In the genomic region with DNA sequence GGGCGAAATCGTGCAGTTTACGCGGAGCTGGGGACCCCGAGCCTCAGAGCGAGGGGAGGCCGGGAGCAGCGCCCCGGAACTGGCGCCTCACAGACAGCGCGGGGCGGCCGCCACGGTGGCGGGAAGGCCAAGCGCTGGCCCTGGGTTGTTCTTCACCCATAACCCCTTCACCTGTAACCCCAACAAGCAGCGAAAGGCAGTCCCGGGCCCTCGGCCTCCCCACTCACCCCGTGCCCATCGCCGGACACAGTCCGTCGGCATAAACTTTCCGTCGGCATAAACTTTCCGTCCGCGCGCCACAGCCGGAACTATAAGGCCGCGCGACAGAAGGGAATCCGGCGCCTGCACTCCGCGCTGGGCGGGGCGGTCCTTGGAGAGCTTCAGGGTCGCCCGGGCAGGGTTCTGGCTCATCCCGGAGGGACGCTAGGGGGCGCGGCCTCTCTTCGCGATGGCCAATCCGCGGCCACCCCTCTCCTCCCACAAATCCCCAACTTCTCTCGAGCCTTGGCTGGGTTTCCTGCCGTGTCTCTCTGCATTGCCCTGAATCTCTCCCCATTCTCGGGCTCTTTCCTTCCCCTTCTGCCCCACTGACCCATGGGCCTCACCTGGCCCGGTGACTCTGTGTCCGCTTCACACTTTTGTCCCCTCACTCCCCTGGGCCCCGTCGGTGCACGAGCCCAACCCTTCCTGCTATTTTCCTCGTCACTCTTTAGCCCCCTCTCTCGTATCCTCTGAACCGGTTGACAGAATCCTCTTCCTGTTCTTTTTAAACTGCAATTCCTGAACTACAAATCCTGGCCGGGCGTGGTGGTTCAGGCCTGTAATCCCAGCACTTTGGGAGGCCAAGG, we compare ENCODE assay signal across 1 cellular context.
TF ChIP-seq lines count a peak whose summit lies in the region.

A gene (minus strand): TSS at position 261 of the 848 bp plus-strand sequence. CDS start 3,751 bp downstream, outside the sequence.

TF ChIP-seq in HepG2, 621 proteins besides CTCF, POLR2A, EP300 and RAD21 (continued from another document and continues in another):
- TF ChIP-seq, protein P1, sequence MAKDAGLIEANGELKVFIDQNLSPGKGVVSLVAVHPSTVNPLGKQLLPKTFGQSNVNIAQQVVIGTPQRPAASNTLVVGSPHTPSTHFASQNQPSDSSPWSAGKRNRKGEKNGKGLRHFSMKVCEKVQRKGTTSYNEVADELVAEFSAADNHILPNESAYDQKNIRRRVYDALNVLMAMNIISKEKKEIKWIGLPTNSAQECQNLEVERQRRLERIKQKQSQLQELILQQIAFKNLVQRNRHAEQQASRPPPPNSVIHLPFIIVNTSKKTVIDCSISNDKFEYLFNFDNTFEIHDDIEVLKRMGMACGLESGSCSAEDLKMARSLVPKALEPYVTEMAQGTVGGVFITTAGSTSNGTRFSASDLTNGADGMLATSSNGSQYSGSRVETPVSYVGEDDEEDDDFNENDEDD (CRISPR knock-in tag; IDR thresholded peaks at IDR 0.05; ENCODE audit: borderline replicate concordance) = peak; percentile 89
- peak; percentile 96 for TF ChIP-seq SRY (CRISPR knock-in tag; IDR thresholded peaks at IDR 0.05)
- no peak for TF ChIP-seq ZFP41 (CRISPR knock-in tag; IDR thresholded peaks at IDR 0.05; ENCODE audit: borderline replicate concordance)
- TF ChIP-seq ZNF709 (CRISPR knock-in tag; IDR thresholded peaks at IDR 0.05) = peak; percentile 15; the same call in 1 of the 2 replicates
- peak; percentile 91 for TF ChIP-seq ZNF557 (CRISPR knock-in tag; IDR thresholded peaks at IDR 0.05)
- TF ChIP-seq ZNF121 (CRISPR knock-in tag; IDR thresholded peaks at IDR 0.05) = no peak; the same call in 1 of the 2 replicates
- 0 out of 2 replicates have a peak, but pooled peaks have one; percentile 37 for TF ChIP-seq KDM6A (CRISPR knock-in tag; IDR thresholded peaks at IDR 0.05; ENCODE audit: low read depth)
- TF ChIP-seq, protein P2, sequence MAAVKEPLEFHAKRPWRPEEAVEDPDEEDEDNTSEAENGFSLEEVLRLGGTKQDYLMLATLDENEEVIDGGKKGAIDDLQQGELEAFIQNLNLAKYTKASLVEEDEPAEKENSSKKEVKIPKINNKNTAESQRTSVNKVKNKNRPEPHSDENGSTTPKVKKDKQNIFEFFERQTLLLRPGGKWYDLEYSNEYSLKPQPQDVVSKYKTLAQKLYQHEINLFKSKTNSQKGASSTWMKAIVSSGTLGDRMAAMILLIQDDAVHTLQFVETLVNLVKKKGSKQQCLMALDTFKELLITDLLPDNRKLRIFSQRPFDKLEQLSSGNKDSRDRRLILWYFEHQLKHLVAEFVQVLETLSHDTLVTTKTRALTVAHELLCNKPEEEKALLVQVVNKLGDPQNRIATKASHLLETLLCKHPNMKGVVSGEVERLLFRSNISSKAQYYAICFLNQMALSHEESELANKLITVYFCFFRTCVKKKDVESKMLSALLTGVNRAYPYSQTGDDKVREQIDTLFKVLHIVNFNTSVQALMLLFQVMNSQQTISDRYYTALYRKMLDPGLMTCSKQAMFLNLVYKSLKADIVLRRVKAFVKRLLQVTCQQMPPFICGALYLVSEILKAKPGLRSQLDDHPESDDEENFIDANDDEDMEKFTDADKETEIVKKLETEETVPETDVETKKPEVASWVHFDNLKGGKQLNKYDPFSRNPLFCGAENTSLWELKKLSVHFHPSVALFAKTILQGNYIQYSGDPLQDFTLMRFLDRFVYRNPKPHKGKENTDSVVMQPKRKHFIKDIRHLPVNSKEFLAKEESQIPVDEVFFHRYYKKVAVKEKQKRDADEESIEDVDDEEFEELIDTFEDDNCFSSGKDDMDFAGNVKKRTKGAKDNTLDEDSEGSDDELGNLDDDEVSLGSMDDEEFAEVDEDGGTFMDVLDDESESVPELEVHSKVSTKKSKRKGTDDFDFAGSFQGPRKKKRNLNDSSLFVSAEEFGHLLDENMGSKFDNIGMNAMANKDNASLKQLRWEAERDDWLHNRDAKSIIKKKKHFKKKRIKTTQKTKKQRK (IDR thresholded peaks at IDR 0.05; ENCODE audit: low read length) = no peak
- TF ChIP-seq FOSL2 (CRISPR knock-in tag; IDR thresholded peaks at IDR 0.05) = peak; percentile 69
- no peak for TF ChIP-seq ARNT (IDR thresholded peaks at IDR 0.05)
- TF ChIP-seq FOXK2 (IDR thresholded peaks at IDR 0.05) = no peak
- peak; percentile 32; the same call in 1 of the 2 replicates for TF ChIP-seq HMG20A (CRISPR knock-in tag; IDR thresholded peaks at IDR 0.05; ENCODE audit: borderline replicate concordance)
- TF ChIP-seq RBAK (CRISPR knock-in tag; IDR thresholded peaks at IDR 0.05) = no peak
- TF ChIP-seq TBX3 (IDR thresholded peaks at IDR 0.05; ENCODE audit: borderline replicate concordance) = no peak
- TF ChIP-seq ZC3H13 (CRISPR knock-in tag; IDR thresholded peaks at IDR 0.05) = peak; percentile 90
- TF ChIP-seq ZNF333 (CRISPR knock-in tag; IDR thresholded peaks at IDR 0.05; ENCODE audit: borderline replicate concordance) = peak; percentile 91
- peak; percentile 92 for TF ChIP-seq RFXAP (CRISPR knock-in tag; IDR thresholded peaks at IDR 0.05; ENCODE audit: borderline replicate concordance)
- peak; percentile 77 for TF ChIP-seq JUND (CRISPR knock-in tag; IDR thresholded peaks at IDR 0.05)
- peak; percentile 89; the same call in 1 of the 2 replicates for TF ChIP-seq CCDC6 (CRISPR knock-in tag; IDR thresholded peaks at IDR 0.05)
- TF ChIP-seq, protein P3, sequence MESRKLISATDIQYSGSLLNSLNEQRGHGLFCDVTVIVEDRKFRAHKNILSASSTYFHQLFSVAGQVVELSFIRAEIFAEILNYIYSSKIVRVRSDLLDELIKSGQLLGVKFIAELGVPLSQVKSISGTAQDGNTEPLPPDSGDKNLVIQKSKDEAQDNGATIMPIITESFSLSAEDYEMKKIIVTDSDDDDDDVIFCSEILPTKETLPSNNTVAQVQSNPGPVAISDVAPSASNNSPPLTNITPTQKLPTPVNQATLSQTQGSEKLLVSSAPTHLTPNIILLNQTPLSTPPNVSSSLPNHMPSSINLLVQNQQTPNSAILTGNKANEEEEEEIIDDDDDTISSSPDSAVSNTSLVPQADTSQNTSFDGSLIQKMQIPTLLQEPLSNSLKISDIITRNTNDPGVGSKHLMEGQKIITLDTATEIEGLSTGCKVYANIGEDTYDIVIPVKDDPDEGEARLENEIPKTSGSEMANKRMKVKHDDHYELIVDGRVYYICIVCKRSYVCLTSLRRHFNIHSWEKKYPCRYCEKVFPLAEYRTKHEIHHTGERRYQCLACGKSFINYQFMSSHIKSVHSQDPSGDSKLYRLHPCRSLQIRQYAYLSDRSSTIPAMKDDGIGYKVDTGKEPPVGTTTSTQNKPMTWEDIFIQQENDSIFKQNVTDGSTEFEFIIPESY (CRISPR knock-in tag; IDR thresholded peaks at IDR 0.05) = peak; percentile 87
- peak; percentile 83; the same call in 1 of the 2 replicates for TF ChIP-seq PAX8 (CRISPR knock-in tag; IDR thresholded peaks at IDR 0.05; ENCODE audit: borderline replicate concordance)
- TF ChIP-seq ZNF430 (CRISPR knock-in tag; IDR thresholded peaks at IDR 0.05) = peak; percentile 45; the same call in 1 of the 2 replicates
- TF ChIP-seq SALL2 (CRISPR knock-in tag; IDR thresholded peaks at IDR 0.05) = peak; percentile 54
- TF ChIP-seq SNRNP70 (IDR thresholded peaks at IDR 0.05; ENCODE audit: low read depth, low read length) = no peak
- TF ChIP-seq NRL (CRISPR knock-in tag; IDR thresholded peaks at IDR 0.05; ENCODE audit: borderline replicate concordance) = peak; percentile 94
- TF ChIP-seq MEF2D (CRISPR knock-in tag; IDR thresholded peaks at IDR 0.05) = peak; percentile 73
- TF ChIP-seq ARNT2 (CRISPR knock-in tag; IDR thresholded peaks at IDR 0.05; ENCODE audit: low read depth) = peak; percentile 82; the same call in 1 of the 2 replicates
- TF ChIP-seq MLLT10 (CRISPR knock-in tag; IDR thresholded peaks at IDR 0.05) = no peak
- TF ChIP-seq YEATS4 (CRISPR knock-in tag; IDR thresholded peaks at IDR 0.05; ENCODE audit: borderline replicate concordance) = peak; percentile 97
- TF ChIP-seq, protein P4, sequence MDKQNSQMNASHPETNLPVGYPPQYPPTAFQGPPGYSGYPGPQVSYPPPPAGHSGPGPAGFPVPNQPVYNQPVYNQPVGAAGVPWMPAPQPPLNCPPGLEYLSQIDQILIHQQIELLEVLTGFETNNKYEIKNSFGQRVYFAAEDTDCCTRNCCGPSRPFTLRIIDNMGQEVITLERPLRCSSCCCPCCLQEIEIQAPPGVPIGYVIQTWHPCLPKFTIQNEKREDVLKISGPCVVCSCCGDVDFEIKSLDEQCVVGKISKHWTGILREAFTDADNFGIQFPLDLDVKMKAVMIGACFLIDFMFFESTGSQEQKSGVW (CRISPR knock-in tag; IDR thresholded peaks at IDR 0.05; ENCODE audit: borderline replicate concordance) = no peak
- TF ChIP-seq BORCS8-MEF2B (CRISPR knock-in tag; IDR thresholded peaks at IDR 0.05) = peak; percentile 96
- TF ChIP-seq JARID2 (CRISPR knock-in tag; IDR thresholded peaks at IDR 0.05; ENCODE audit: insufficient replicate concordance) = peak; percentile 77
- TF ChIP-seq ZSCAN20 (CRISPR knock-in tag; IDR thresholded peaks at IDR 0.05; ENCODE audit: borderline replicate concordance) = no peak; the same call in 1 of the 2 replicates
- peak; percentile 58 for TF ChIP-seq SKI (IDR thresholded peaks at IDR 0.05; ENCODE audit: partially characterized antibody)
- TF ChIP-seq ZBTB7B (CRISPR knock-in tag; IDR thresholded peaks at IDR 0.05) = peak; percentile 97
- peak; percentile 90 for TF ChIP-seq ZNF816 (CRISPR knock-in tag; IDR thresholded peaks at IDR 0.05; ENCODE audit: borderline replicate concordance)
- peak; percentile 37; the same call in 1 of the 2 replicates for TF ChIP-seq ARNTL (CRISPR knock-in tag; IDR thresholded peaks at IDR 0.05)
- no peak for TF ChIP-seq ZFP36L2 (CRISPR knock-in tag; IDR thresholded peaks at IDR 0.05)
- TF ChIP-seq NR2C2 (CRISPR knock-in tag; IDR thresholded peaks at IDR 0.05; ENCODE audit: borderline replicate concordance) = peak; percentile 91
- TF ChIP-seq, protein P5, sequence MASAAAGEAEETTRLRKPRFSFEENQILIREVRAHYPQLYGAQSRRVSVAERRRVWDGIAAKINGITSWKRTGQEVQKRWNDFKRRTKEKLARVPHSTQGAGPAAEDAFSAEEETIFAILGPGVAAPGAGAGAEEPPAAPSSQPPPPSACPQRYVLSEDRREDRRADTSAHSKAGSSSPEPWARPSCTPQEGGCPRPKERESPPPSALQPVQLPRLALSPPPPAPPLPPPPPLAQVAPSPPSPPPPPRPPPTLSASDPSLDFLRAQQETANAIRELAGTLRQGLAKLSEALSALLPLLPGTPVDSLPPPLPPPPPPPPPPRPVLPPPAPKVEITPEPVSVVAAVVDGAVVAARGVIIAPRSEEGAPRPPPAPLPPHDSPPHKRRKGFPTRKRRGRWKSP (CRISPR knock-in tag; IDR thresholded peaks at IDR 0.05) = peak; percentile 70
- peak; percentile 84; the same call in 1 of the 2 replicates for TF ChIP-seq NFKB2 (CRISPR knock-in tag; IDR thresholded peaks at IDR 0.05; ENCODE audit: borderline replicate concordance)
- TF ChIP-seq DPF2 (CRISPR knock-in tag; IDR thresholded peaks at IDR 0.05; ENCODE audit: borderline replicate concordance, low read depth) = no peak
- TF ChIP-seq ZNF431 (CRISPR knock-in tag; IDR thresholded peaks at IDR 0.05; ENCODE audit: borderline replicate concordance, low read depth) = peak; percentile 60
- peak; percentile 94 for TF ChIP-seq ZNF274 (CRISPR knock-in tag; IDR thresholded peaks at IDR 0.05)
- TF ChIP-seq HOXA5 (CRISPR knock-in tag; IDR thresholded peaks at IDR 0.05) = no peak
- TF ChIP-seq ZNF775 (CRISPR knock-in tag; IDR thresholded peaks at IDR 0.05; ENCODE audit: borderline replicate concordance) = peak; percentile 98
- TF ChIP-seq, protein P6, sequence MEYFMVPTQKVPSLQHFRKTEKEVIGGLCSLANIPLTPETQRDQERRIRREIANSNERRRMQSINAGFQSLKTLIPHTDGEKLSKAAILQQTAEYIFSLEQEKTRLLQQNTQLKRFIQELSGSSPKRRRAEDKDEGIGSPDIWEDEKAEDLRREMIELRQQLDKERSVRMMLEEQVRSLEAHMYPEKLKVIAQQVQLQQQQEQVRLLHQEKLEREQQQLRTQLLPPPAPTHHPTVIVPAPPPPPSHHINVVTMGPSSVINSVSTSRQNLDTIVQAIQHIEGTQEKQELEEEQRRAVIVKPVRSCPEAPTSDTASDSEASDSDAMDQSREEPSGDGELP (IDR thresholded peaks at IDR 0.05; ENCODE audit: borderline replicate concordance, low read depth) = peak; percentile 53; the same call in 1 of the 2 replicates
- peak; percentile 76; the same call in 1 of the 2 replicates for TF ChIP-seq FOXJ3 (CRISPR knock-in tag; IDR thresholded peaks at IDR 0.05; ENCODE audit: borderline replicate concordance)
- TF ChIP-seq, protein P7, sequence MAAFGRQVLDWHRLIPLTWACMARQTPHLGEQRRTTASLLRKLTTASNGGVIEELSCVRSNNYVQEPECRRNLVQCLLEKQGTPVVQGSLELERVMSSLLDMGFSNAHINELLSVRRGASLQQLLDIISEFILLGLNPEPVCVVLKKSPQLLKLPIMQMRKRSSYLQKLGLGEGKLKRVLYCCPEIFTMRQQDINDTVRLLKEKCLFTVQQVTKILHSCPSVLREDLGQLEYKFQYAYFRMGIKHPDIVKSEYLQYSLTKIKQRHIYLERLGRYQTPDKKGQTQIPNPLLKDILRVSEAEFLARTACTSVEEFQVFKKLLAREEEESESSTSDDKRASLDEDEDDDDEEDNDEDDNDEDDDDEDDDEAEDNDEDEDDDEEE (CRISPR knock-in tag; IDR thresholded peaks at IDR 0.05) = no peak
- no peak for TF ChIP-seq SCMH1 (CRISPR knock-in tag; IDR thresholded peaks at IDR 0.05; ENCODE audit: borderline replicate concordance)
- TF ChIP-seq, protein P8, sequence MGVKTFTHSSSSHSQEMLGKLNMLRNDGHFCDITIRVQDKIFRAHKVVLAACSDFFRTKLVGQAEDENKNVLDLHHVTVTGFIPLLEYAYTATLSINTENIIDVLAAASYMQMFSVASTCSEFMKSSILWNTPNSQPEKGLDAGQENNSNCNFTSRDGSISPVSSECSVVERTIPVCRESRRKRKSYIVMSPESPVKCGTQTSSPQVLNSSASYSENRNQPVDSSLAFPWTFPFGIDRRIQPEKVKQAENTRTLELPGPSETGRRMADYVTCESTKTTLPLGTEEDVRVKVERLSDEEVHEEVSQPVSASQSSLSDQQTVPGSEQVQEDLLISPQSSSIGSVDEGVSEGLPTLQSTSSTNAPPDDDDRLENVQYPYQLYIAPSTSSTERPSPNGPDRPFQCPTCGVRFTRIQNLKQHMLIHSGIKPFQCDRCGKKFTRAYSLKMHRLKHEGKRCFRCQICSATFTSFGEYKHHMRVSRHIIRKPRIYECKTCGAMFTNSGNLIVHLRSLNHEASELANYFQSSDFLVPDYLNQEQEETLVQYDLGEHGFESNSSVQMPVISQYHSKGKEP (CRISPR knock-in tag; IDR thresholded peaks at IDR 0.05) = no peak; the same call in none of the 2 replicates
- TF ChIP-seq, protein P9, sequence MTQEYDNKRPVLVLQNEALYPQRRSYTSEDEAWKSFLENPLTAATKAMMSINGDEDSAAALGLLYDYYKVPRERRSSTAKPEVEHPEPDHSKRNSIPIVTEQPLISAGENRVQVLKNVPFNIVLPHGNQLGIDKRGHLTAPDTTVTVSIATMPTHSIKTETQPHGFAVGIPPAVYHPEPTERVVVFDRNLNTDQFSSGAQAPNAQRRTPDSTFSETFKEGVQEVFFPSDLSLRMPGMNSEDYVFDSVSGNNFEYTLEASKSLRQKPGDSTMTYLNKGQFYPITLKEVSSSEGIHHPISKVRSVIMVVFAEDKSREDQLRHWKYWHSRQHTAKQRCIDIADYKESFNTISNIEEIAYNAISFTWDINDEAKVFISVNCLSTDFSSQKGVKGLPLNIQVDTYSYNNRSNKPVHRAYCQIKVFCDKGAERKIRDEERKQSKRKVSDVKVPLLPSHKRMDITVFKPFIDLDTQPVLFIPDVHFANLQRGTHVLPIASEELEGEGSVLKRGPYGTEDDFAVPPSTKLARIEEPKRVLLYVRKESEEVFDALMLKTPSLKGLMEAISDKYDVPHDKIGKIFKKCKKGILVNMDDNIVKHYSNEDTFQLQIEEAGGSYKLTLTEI (CRISPR knock-in tag; conservative IDR thresholded peaks at IDR 0.05) = no peak
- TF ChIP-seq CBX5 (CRISPR knock-in tag; IDR thresholded peaks at IDR 0.05; ENCODE audit: borderline replicate concordance) = peak; percentile 99
